18 cellular contexts compared by ENCODE assay signal in the genomic region with DNA sequence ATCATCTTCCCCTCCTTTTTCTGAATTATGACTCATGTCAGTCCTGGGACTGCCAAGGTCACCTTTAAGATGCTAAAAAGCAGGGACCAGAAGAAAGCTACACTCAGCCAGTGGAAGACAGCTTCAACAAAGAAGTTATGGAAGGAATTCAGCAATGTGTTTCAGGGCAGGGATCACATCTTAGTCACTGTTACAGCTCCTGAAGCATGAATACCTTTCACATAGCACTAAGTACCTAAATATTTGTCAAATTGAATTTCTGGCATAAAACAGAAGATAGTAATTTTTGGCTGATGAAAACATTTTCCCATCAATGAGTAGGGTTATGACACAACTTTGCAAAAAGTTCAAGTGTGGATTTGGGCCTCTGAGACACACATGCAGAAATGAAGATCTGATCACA. TPM values are rescaled to one million over a fixed set of nuclear protein-coding genes. Genes with fewer than 3 reads are reported as not detected.
DNase-seq lines count a peak whose midpoint lies in the region; ATAC-seq, FAIRE-seq and TF ChIP-seq lines count a peak whose summit lies in the region.
"Had no signal": no experiment of that assay in that cellular context is flagged by ENCODE, and none has a peak within 500 bp of the region (broad histone marks: within the 10 kb centered on the region; RNA-seq: fewer than 3 reads in every experiment).

No MANE protein-coding gene starts in this region.

- no peak for TF ChIP-seq POLR2A in endothelial cell of umbilical vein (IDR thresholded peaks at IDR 0.05; ENCODE audit: low read depth, low read length)
- no peak for TF ChIP-seq POLR2A in esophagus muscularis mucosa (IDR thresholded peaks at IDR 0.05; ENCODE audit: low read depth)
- TF ChIP-seq POLR2A in prostate gland (IDR thresholded peaks at IDR 0.05), result no peak

- peaks cover 64% of the 10 kb centered on the region for H3K79me2 ChIP-seq in endothelial cell of umbilical vein (ENCODE audit: control insufficient read depth, insufficient read depth, low read length)

- H3K9ac ChIP-seq in endothelial cell of umbilical vein (replicated peaks; ENCODE audit: extremely low read depth, insufficient read depth, low read length), result no peak overlapping the region
- H3K9ac ChIP-seq: KMS-11 had no signal

- H3K27ac ChIP-seq in endothelial cell of umbilical vein (ENCODE audit: insufficient read depth, low read depth, low read length) (no peak overlapping the region), esophagus muscularis mucosa (replicated peaks in 1 of 4) (no peak overlapping the region), prostate gland (no peak overlapping the region)
- H3K27ac ChIP-seq: KMS-11, PC-9 had no signal

- H3K36me3 Mint-ChIP-seq in WTC11, result peaks cover 57% of the 10 kb centered on the region

- TF ChIP-seq CTCF in WTC11 (IDR thresholded peaks at IDR 0.05), result no peak
- TF ChIP-seq CTCF in endothelial cell of umbilical vein (IDR thresholded peaks at IDR 0.05; ENCODE audit: extremely low read depth in 1 of 2, insufficient read depth in 1 of 2, low read depth in 1 of 2, low read length in 2 of 2), result no peak
- TF ChIP-seq CTCF in esophagus muscularis mucosa (IDR thresholded peaks at IDR 0.05), result no peak
- no peak for TF ChIP-seq CTCF in prostate gland (IDR thresholded peaks at IDR 0.05)

- H3K4me2 ChIP-seq in endothelial cell of umbilical vein (ENCODE audit: insufficient read depth, low read length), result no peak overlapping the region
- H3K4me2 ChIP-seq: KMS-11, PC-9 had no signal

- dilution Hi-C loops in endothelial cell of umbilical vein (cut with MboI; ENCODE audit: extremely low pct_ligation_motif_present, low sequenced_read_pairs), result no loop called here

- ATAC-seq in WTC11, result no peak
- no peak for ATAC-seq in HG03571 (IDR thresholded peaks at IDR 0.05; ENCODE audit: unreplicated experiment)
- ATAC-seq: left cardiac atrium had no signal

- H3K4me3 Mint-ChIP-seq in WTC11, result no peak overlapping the region
- H3K4me3 Mint-ChIP-seq: activated naive CD4-positive, alpha-beta T cell treated with anti-CD3 and anti-CD28 coated beads, Interleukin-2, amount 10 ng/mL, durations not matched to agents 7 days and 5 days had no signal

- FAIRE-seq in endothelial cell of umbilical vein (lab: Jason Lieb, UNC), result peak; percentile 49
- FAIRE-seq: bronchial epithelial cell, H1, small intestine had no signal

- H3K27me3 ChIP-seq in endothelial cell of umbilical vein (ENCODE audit: control insufficient read depth in 2 of 2, insufficient read depth in 2 of 2, low read length in 2 of 2) (no peaks in the 10 kb centered on the region), esophagus muscularis mucosa (no peaks in the 10 kb centered on the region), prostate gland (replicated peaks; ENCODE audit: insufficient read depth) (no peaks in the 10 kb centered on the region)

- POLR2A ChIA-PET in WTC11 (lab: Charles Lee) (interaction anchor here (1.3 kb wide), 1 partner anchor 34 kb away, joined by 4 read pairs; a partner anchor contains a TSS), endothelial cell of umbilical vein (lab: Charles Lee) (no interaction called here)

- H3K4me1 Mint-ChIP-seq in WTC11, result peaks cover 16% of the 10 kb centered on the region

- H4K20me1 ChIP-seq in endothelial cell of umbilical vein (replicated peaks; ENCODE audit: control insufficient read depth, extremely low read depth, insufficient read depth, low read length), result no peaks in the 10 kb centered on the region

- no peaks in the 10 kb centered on the region for H3K9me3 Mint-ChIP-seq in WTC11
- H3K9me3 Mint-ChIP-seq: activated naive CD4-positive, alpha-beta T cell treated with anti-CD3 and anti-CD28 coated beads, Interleukin-2, amount 10 ng/mL, durations not matched to agents 7 days and 5 days had no signal

- peaks cover 11 to 22% of the 10 kb centered on the region in 2 experiments for H3K36me3 ChIP-seq in endothelial cell of umbilical vein (ENCODE audit: control insufficient read depth in 2 of 2, extremely low read depth in 1 of 2, insufficient read depth in 2 of 2, low read length in 2 of 2)
- peaks cover 69 to 74% (median 72%) of the 10 kb centered on the region in 4 donors for H3K36me3 ChIP-seq in esophagus muscularis mucosa
- peaks cover 1 to 27% of the 10 kb centered on the region in 2 donors for H3K36me3 ChIP-seq in prostate gland

- H3K4me1 ChIP-seq in endothelial cell of umbilical vein (ENCODE audit: control insufficient read depth, extremely low read depth, insufficient read depth, low read length) (peaks cover 10% of the 10 kb centered on the region), esophagus muscularis mucosa (peaks cover 23 to 53% (median 34%) of the 10 kb centered on the region in 4 donors), prostate gland (replicated peaks) (peaks cover 9% of the 10 kb centered on the region)

- H3K27me3 Mint-ChIP-seq in WTC11 (ENCODE audit: low read depth), result no peaks in the 10 kb centered on the region
- H3K27me3 Mint-ChIP-seq: activated naive CD4-positive, alpha-beta T cell treated with anti-CD3 and anti-CD28 coated beads, Interleukin-2, amount 10 ng/mL, durations not matched to agents 7 days and 5 days had no signal

- H3K27ac Mint-ChIP-seq in WTC11, result 0 out of 2 replicates have a peak overlapping the region, but pooled peaks have one; percentile 16

- CTCF ChIA-PET in WTC11 (lab: Charles Lee) (interaction anchor here (1.0 to 2.2 kb wide), 2 partner anchors 8 to 58 kb away, joined by 5 to 9 read pairs; no protein-coding TSS in a partner anchor), endothelial cell of umbilical vein (lab: Charles Lee) (interaction anchor here (0.8 to 3.9 kb wide), 3 partner anchors 9 to 58 kb away, joined by 4 to 23 read pairs (median 9); no protein-coding TSS in a partner anchor)

- no peak overlapping the region for H2AFZ ChIP-seq in endothelial cell of umbilical vein (ENCODE audit: low read depth, low read length)
- H2AFZ ChIP-seq: PC-9 had no signal

- DNase-seq in EL, result peak; percentile 35
- no peak for DNase-seq in WTC11 (ENCODE audit: low spot score)
- DNase-seq in endothelial cell of umbilical vein (ENCODE audit: low read depth, low spot score), result no peak
- DNase-seq in renal cortical epithelial cell (ENCODE audit: low read depth), result peak; percentile 28
- DNase-seq in esophagus muscularis mucosa (ENCODE audit: extremely low spot score), result no peak
- DNase-seq in prostate gland (ENCODE audit: low spot score), result no peak
- DNase-seq: activated naive CD4-positive, alpha-beta T cell treated with anti-CD3 and anti-CD28 coated beads, Interleukin-2, amount 10 ng/mL, durations not matched to agents 7 days and 5 days; DMS153; left cardiac atrium; NCI-H1048; NCI-H2081 treated with DMSO at 0.1 percent for 48 hours; NCI-H69; PC-9; small intestine had no signal

- BruUV-seq in endothelial cell of umbilical vein (replicated peaks; lab: Mats Ljungman, UMichigan), result no TSS peak

- intact Hi-C loops in endothelial cell of umbilical vein (cut with micrococcal nuclease) (no loop called here), esophagus muscularis mucosa (cut with DNase I) (no loop called here), prostate gland (cut with DNase I) (no loop called here)

- H3K4me3 ChIP-seq in endothelial cell of umbilical vein (replicated peaks in 1 of 3; ENCODE audit: insufficient read depth in 1 of 3, low read depth in 1 of 3, low read length in 3 of 3), result no peak overlapping the region
- no peak overlapping the region for H3K4me3 ChIP-seq in esophagus muscularis mucosa
- no peak overlapping the region for H3K4me3 ChIP-seq in prostate gland
- H3K4me3 ChIP-seq: PC-9 had no signal

- H3K9me3 ChIP-seq in endothelial cell of umbilical vein (replicated peaks; ENCODE audit: control insufficient read depth, insufficient read depth, low read length), result no peaks in the 10 kb centered on the region
- no peaks in the 10 kb centered on the region for H3K9me3 ChIP-seq in esophagus muscularis mucosa
- no peaks in the 10 kb centered on the region for H3K9me3 ChIP-seq in prostate gland

- no peak for TF ChIP-seq EP300 in esophagus muscularis mucosa (IDR thresholded peaks at IDR 0.05)

- H3K9me1 ChIP-seq in endothelial cell of umbilical vein (replicated peaks; ENCODE audit: control insufficient read depth, extremely low read depth, insufficient read depth, low read length), result no peaks in the 10 kb centered on the region

RNA-seq across cellular contexts. Expression of a gene that starts 5.2 kb away (rescaled TPM):
- total RNA-seq in WTC11 (2021) (270 to 316 TPM (median 295 TPM) in 3 replicates), endothelial cell of umbilical vein (229 TPM in 2 replicates), renal cortical epithelial cell (281 and 392 TPM in 2 replicates), esophagus muscularis mucosa (100 to 1,000 TPM; 102 to 164 (median 118) TPM), prostate gland (100 to 1,000 TPM; 179 to 253 TPM)
- 196 and 230 TPM in 2 replicates for polyA plus RNA-seq in endothelial cell of umbilical vein
- polyA plus RNA-seq in endothelial cell of umbilical vein (2011; cell fraction: cytosol; rRNA removed), result 195 and 198 TPM in 2 replicates
- polyA plus RNA-seq in endothelial cell of umbilical vein (2011; cell fraction: nucleus; rRNA removed), result 202 and 237 TPM in 2 replicates
- polyA plus RNA-seq in endothelial cell of umbilical vein (2012), result 160 and 171 TPM in 2 replicates
- polyA minus RNA-seq in endothelial cell of umbilical vein, result 417 and 419 TPM in 2 replicates
- 278 TPM for polyA minus RNA-seq in endothelial cell of umbilical vein (2011; cell fraction: cytosol; rRNA and poly(A)+ RNA removed)
- 149 and 190 TPM in 2 replicates for polyA minus RNA-seq in endothelial cell of umbilical vein (2011; cell fraction: nucleus; rRNA and poly(A)+ RNA removed)

RNA-seq across cellular contexts. Expression of a gene that starts 5.4 kb away (rescaled TPM):
- total RNA-seq in WTC11 (2021) (86.8 to 96.5 TPM (median 87.8 TPM) in 3 replicates), endothelial cell of umbilical vein (28.6 and 30.8 TPM in 2 replicates), renal cortical epithelial cell (15.3 and 37.0 TPM in 2 replicates), esophagus muscularis mucosa (10 to 100 TPM; 12.9 to 24.2 (median 14.8) TPM), prostate gland (10 to 100 TPM; 52.8 to 79.3 TPM)
- polyA plus RNA-seq in endothelial cell of umbilical vein, result 31.7 and 34.0 TPM in 2 replicates
- 16.7 and 21.4 TPM in 2 replicates for polyA plus RNA-seq in endothelial cell of umbilical vein (2011; cell fraction: cytosol; rRNA removed)
- polyA plus RNA-seq in endothelial cell of umbilical vein (2011; cell fraction: nucleus; rRNA removed), result 80.5 and 95.5 TPM in 2 replicates
- polyA plus RNA-seq in endothelial cell of umbilical vein (2012), result 20.7 and 27.4 TPM in 2 replicates
- polyA minus RNA-seq in endothelial cell of umbilical vein, result 24.5 and 26.6 TPM in 2 replicates
- 45.1 TPM for polyA minus RNA-seq in endothelial cell of umbilical vein (2011; cell fraction: cytosol; rRNA and poly(A)+ RNA removed)
- 19.1 and 24.2 TPM in 2 replicates for polyA minus RNA-seq in endothelial cell of umbilical vein (2011; cell fraction: nucleus; rRNA and poly(A)+ RNA removed)

RNA-seq across cellular contexts. Expression of a gene that starts 32.6 kb away (rescaled TPM):
- total RNA-seq in WTC11 (2021) (13.8 to 21.9 TPM (median 17.4 TPM) in 3 replicates), endothelial cell of umbilical vein (14.4 and 14.8 TPM in 2 replicates), renal cortical epithelial cell (1.9 and 4.5 TPM in 2 replicates), esophagus muscularis mucosa (1 to 10 TPM in 1 of 4 donors, under 1 TPM in 3; 0.32 to 1.4 (median 0.58) TPM), prostate gland (1 to 10 TPM; 2.0 to 4.3 TPM)
- 6.5 and 7.8 TPM in 2 replicates for polyA plus RNA-seq in endothelial cell of umbilical vein
- polyA plus RNA-seq in endothelial cell of umbilical vein (2011; cell fraction: cytosol; rRNA removed), result 2.2 and 3.0 TPM in 2 replicates
- polyA plus RNA-seq in endothelial cell of umbilical vein (2011; cell fraction: nucleus; rRNA removed), result 24.3 and 28.9 TPM in 2 replicates
- 3.7 and 3.8 TPM in 2 replicates for polyA plus RNA-seq in endothelial cell of umbilical vein (2012)
- polyA minus RNA-seq in endothelial cell of umbilical vein, result 7.2 and 7.8 TPM in 2 replicates
- polyA minus RNA-seq in endothelial cell of umbilical vein (2011; cell fraction: cytosol; rRNA and poly(A)+ RNA removed), result 1.1 TPM
- 8.7 and 13.7 TPM in 2 replicates for polyA minus RNA-seq in endothelial cell of umbilical vein (2011; cell fraction: nucleus; rRNA and poly(A)+ RNA removed)

RNA-seq across cellular contexts. Expression of a gene that starts 34.0 kb away (rescaled TPM):
- total RNA-seq in WTC11 (2021) (34.3 to 38.8 TPM (median 35.0 TPM) in 3 replicates), endothelial cell of umbilical vein (41.6 and 44.0 TPM in 2 replicates), renal cortical epithelial cell (20.1 and 47.0 TPM in 2 replicates), esophagus muscularis mucosa (10 to 100 TPM; 23.7 to 35.3 (median 31.6) TPM), prostate gland (10 to 100 TPM; 51.6 to 79.1 TPM)
- polyA plus RNA-seq in endothelial cell of umbilical vein, result 102 and 103 TPM in 2 replicates
- polyA plus RNA-seq in endothelial cell of umbilical vein (2011; cell fraction: cytosol; rRNA removed), result 58.9 and 65.6 TPM in 2 replicates
- 62.1 and 63.9 TPM in 2 replicates for polyA plus RNA-seq in endothelial cell of umbilical vein (2011; cell fraction: nucleus; rRNA removed)
- polyA plus RNA-seq in endothelial cell of umbilical vein (2012), result 34.4 and 39.0 TPM in 2 replicates
- 83.3 and 86.3 TPM in 2 replicates for polyA minus RNA-seq in endothelial cell of umbilical vein
- polyA minus RNA-seq in endothelial cell of umbilical vein (2011; cell fraction: cytosol; rRNA and poly(A)+ RNA removed), result 33.6 TPM
- polyA minus RNA-seq in endothelial cell of umbilical vein (2011; cell fraction: nucleus; rRNA and poly(A)+ RNA removed), result 19.2 and 21.5 TPM in 2 replicates

RNA-seq across cellular contexts. Expression of a gene that starts 34.5 kb away (rescaled TPM):
- total RNA-seq in WTC11 (2021), result 34.0 to 39.0 TPM (median 38.8 TPM) in 3 replicates
- total RNA-seq in endothelial cell of umbilical vein, result 37.9 and 43.6 TPM in 2 replicates
- 60.0 and 85.1 TPM in 2 replicates for polyA plus RNA-seq in endothelial cell of umbilical vein
- 48.1 and 55.3 TPM in 2 replicates for polyA plus RNA-seq in endothelial cell of umbilical vein (2011; cell fraction: cytosol; rRNA removed)
- polyA plus RNA-seq in endothelial cell of umbilical vein (2011; cell fraction: nucleus; rRNA removed), result 109 and 119 TPM in 2 replicates
- polyA plus RNA-seq in endothelial cell of umbilical vein (2012), result 37.1 and 52.5 TPM in 2 replicates
- polyA minus RNA-seq in endothelial cell of umbilical vein, result 61.0 and 76.7 TPM in 2 replicates
- polyA minus RNA-seq in endothelial cell of umbilical vein (2011; cell fraction: cytosol; rRNA and poly(A)+ RNA removed), result 17.6 TPM
- polyA minus RNA-seq in endothelial cell of umbilical vein (2011; cell fraction: nucleus; rRNA and poly(A)+ RNA removed), result 45.5 and 62.4 TPM in 2 replicates
- total RNA-seq in renal cortical epithelial cell, result 12.3 and 22.9 TPM in 2 replicates
- total RNA-seq in esophagus muscularis mucosa, result 10 to 100 TPM; 10.4 to 22.7 (median 15.9) TPM
- 10 to 100 TPM; 17.9 to 35.4 TPM for total RNA-seq in prostate gland

Comparison
In these comparisons a context has a peak if more than half of its experiments do, and no peak if none do; other contexts are left out.
1. DNase-seq: peak in EL (single experiment) and renal cortical epithelial cell (single experiment); none in WTC11 (single experiment), endothelial cell of umbilical vein (single experiment), esophagus muscularis mucosa (single experiment) and prostate gland (single experiment).